In genomic region chr1:223844962-223845809, GRCh38 we compare ENCODE assay signal across 9 cellular contexts. TPM values are rescaled to one million over a fixed set of nuclear protein-coding genes. Genes with fewer than 3 reads are reported as not detected.
DNase-seq lines count a peak whose midpoint lies in the region; ATAC-seq and FAIRE-seq lines count a peak whose summit lies in the region.
"Had no signal": no experiment of that assay in that cellular context is flagged by ENCODE, and none has a peak within 500 bp of the region (broad histone marks: within the 10 kb centered on the region; RNA-seq: fewer than 3 reads in every experiment).

No MANE protein-coding gene starts in this region.

- no peaks in the 10 kb centered on the region for H3K36me3 ChIP-seq in iPS-18a (ENCODE audit: control insufficient read depth, low read depth, low read length)
- no peaks in the 10 kb centered on the region for H3K36me3 ChIP-seq in small intestine (ENCODE audit: control insufficient read depth in 2 of 2, insufficient read depth in 2 of 2, low read length in 2 of 2)

- WGBS in small intestine, 3 donors = 0 to 1% (median 0%) methylated on average over 55 to 71 of the region's 71 CpGs

- H3K4me1 ChIP-seq in iPS-18a (ENCODE audit: control insufficient read depth, low read depth, low read length) = peaks cover 6% of the 10 kb centered on the region
- peaks cover 5 to 7% of the 10 kb centered on the region in 2 donors for H3K4me1 ChIP-seq in small intestine (ENCODE audit: control insufficient read depth in 2 of 2, insufficient read depth in 1 of 2, low read depth in 1 of 2, low read length in 1 of 2)

- DNase-seq in DMS53 (lab: John Stamatoyannopoulos, UW) = peak; percentile 76
- no peak for DNase-seq in Jurkat, Clone E6-1 (ENCODE audit: low read depth, low spot score)
- peak; percentile 44 to 73 (median 56) for DNase-seq in T-helper 1 cell
- DNase-seq in astrocyte of the hippocampus (ENCODE audit: low read depth, low spot score) = peak; percentile 85
- DNase-seq in small intestine = peak; percentile 51
- no peak for DNase-seq in KG1 (lab: John Stamatoyannopoulos, UW)

- H3K4me3 ChIP-seq in Jurkat, Clone E6-1 (ENCODE audit: low read length) = peak overlapping the region; percentile 78
- H3K4me3 ChIP-seq in iPS-18a (ENCODE audit: low read length) (peak overlapping the region; percentile 99), small intestine (ENCODE audit: low read depth in 1 of 2, low read length in 2 of 2) (peak overlapping the region; percentile 87 to 95)

- FAIRE-seq in small intestine (lab: Jason Lieb, UNC) = no peak
- FAIRE-seq: endometrium had no signal

- H3K9me3 ChIP-seq in iPS-18a (ENCODE audit: control insufficient read depth, low read depth, low read length) (no peaks in the 10 kb centered on the region), small intestine (ENCODE audit: control insufficient read depth, low read depth) (no peaks in the 10 kb centered on the region)

- peak overlapping the region; percentile 92 for H3K9ac ChIP-seq in iPS-18a (ENCODE audit: low read length)

- ATAC-seq in GM21515 (IDR thresholded peaks at IDR 0.05; ENCODE audit: unreplicated experiment) = peak; percentile 27

- H3K27me3 ChIP-seq in iPS-18a (ENCODE audit: control insufficient read depth, insufficient read depth, low read length) = no peaks in the 10 kb centered on the region
- H3K27me3 ChIP-seq in small intestine (ENCODE audit: control insufficient read depth in 2 of 2, insufficient read depth in 2 of 2, low read length in 2 of 2) = no peaks in the 10 kb centered on the region

- H3K27ac ChIP-seq in iPS-18a (ENCODE audit: low read length) (peak overlapping the region; percentile 83), small intestine (ENCODE audit: low read depth in 1 of 2, low read length in 1 of 2) (peak overlapping the region; percentile 83 to 99)

RNA-seq across cellular contexts. Expression of gene TP53BP2, which starts 0.6 kb away (rescaled TPM):
- 36.4 TPM for polyA plus RNA-seq in Jurkat, Clone E6-1 (2012; ENCODE audit: insufficient read depth, insufficient read length)
- 10 to 100 TPM; 10.8 to 11.5 (median 11.4) TPM for polyA plus RNA-seq in small intestine

Comparison
In these comparisons a context has a peak if more than half of its experiments do, and no peak if none do; other contexts are left out.
1. DNase-seq: peak in DMS53 (single experiment), T-helper 1 cell (5 of 5), astrocyte of the hippocampus (single experiment) and small intestine (single experiment); none in Jurkat, Clone E6-1 (single experiment) and KG1 (single experiment).
2. Peak in every context shown above with its lines, with median percentiles within 50 percentile points of each other: H3K4me3 ChIP-seq.